In the genomic region with DNA sequence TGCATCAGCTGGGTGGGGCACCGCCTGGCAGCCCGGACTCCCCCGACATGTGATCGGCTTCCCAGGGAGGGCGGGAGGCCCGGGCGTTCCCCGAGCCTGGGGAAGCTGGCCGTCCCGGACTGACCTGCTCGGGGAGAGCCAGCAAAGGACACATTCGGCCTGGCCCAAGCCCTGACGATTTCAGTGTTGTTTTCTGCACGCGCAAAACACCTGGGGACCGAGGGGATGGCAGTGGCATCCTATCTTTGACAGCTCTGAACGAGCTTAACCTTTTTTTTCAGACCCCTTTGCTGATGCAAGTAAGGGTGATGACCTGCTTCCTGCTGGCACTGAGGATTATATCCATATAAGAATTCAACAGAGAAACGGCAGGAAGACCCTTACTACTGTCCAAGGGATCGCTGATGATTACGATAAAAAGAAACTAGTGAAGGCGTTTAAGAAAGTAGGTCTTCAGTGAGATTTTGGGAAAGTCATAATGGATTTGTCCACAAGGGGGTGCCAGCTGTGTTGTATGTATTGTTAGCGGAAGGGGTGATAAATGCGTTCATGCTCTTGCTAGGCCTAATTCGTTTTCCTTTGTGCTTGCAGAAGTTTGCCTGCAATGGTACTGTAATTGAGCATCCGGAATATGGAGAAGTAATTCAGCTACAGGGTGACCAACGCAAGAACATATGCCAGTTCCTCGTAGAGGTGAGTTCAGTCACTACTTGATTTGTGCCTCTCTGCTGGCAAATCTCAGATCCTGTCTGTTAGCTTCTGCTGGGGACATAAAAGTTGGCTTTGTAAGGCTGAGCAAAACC, we compare ENCODE assay signal across 8 cellular contexts. TPM values are rescaled to one million over a fixed set of nuclear protein-coding genes. Genes with fewer than 3 reads are reported as not detected.
DNase-seq lines count a peak whose midpoint lies in the region; ATAC-seq, FAIRE-seq and TF ChIP-seq lines count a peak whose summit lies in the region.

No MANE protein-coding gene starts in this region.

- peaks cover 13 to 34% of the 10 kb centered on the region in 2 donors for H3K4me1 ChIP-seq in adrenal gland (replicated peaks in 1 of 2)

- 1 to 2% (median 2%) methylated on average over 11 to 27 of the region's 27 CpGs for WGBS in adrenal gland, 4 donors

- peak; percentile 78 for DNase-seq in AG10803 (ENCODE audit: low read depth)
- DNase-seq in GM19239 (ENCODE audit: insufficient read length, low spot score) = no peak
- peak; percentile 87 for DNase-seq in OCI-M1 (lab: John Stamatoyannopoulos, UW)
- peak in 5 of 7 donors; percentile 51 to 75 (median 65) for DNase-seq in adrenal gland

- ATAC-seq in GM18870 (IDR thresholded peaks at IDR 0.05; ENCODE audit: unreplicated experiment) = no peak
- no peak for ATAC-seq in HG03378 (IDR thresholded peaks at IDR 0.05; ENCODE audit: unreplicated experiment)

- H3K4me3 ChIP-seq in AG10803 (ENCODE audit: low read length) (peak overlapping the region; percentile 71), adrenal gland (peak overlapping the region; percentile 74 to 100 (median 94)), iPS-11a (ENCODE audit: low read depth, low read length) (peak overlapping the region; percentile 91), skin epidermis (peak overlapping the region; percentile 56 to 98 (median 75))

- peak; percentile 84 for FAIRE-seq in GM19239 (lab: Jason Lieb, UNC)

- intact Hi-C loops in adrenal gland (cut with DNase I) = no loop called here

- peaks cover 0 to 53% of the 10 kb centered on the region in 2 donors for H3K36me3 ChIP-seq in adrenal gland (replicated peaks in 1 of 2)

- no peaks in the 10 kb centered on the region for H3K27me3 ChIP-seq in adrenal gland

- peak overlapping the region; percentile 100 for H3K27ac ChIP-seq in adrenal gland
- peak overlapping the region; percentile 62 to 100 (median 100) for H3K27ac ChIP-seq in skin epidermis

- no peak for TF ChIP-seq POLR2A in adrenal gland (IDR thresholded peaks at IDR 0.05)

- no peaks in the 10 kb centered on the region for H3K9me3 ChIP-seq in adrenal gland (replicated peaks in 1 of 3)

- TF ChIP-seq CTCF in AG10803 (conservative IDR thresholded peaks at IDR 0.05; ENCODE audit: low read length) (peak; percentile 78), adrenal gland (IDR thresholded peaks at IDR 0.05) (peak; percentile 48 to 83 (median 66))

RNA-seq across cellular contexts. Expression of gene EIF1, which starts 1.0 kb away (rescaled TPM):
- 1,000 to 10,000 TPM in 1 of 8 donors, 100 to 1,000 TPM in 7; 105 to 1,189 (median 484) TPM for total RNA-seq in adrenal gland
- polyA plus RNA-seq in adrenal gland = 1,000 to 10,000 TPM in 1 of 3 donors, 100 to 1,000 TPM in 2; 269 to 1,002 (median 614) TPM

RNA-seq across cellular contexts. Expression of gene GAST, which starts 22.4 kb away (rescaled TPM):
- total RNA-seq in adrenal gland = not detected
- not detected for polyA plus RNA-seq in adrenal gland

RNA-seq across cellular contexts. Expression of gene HAP1, which starts 44.7 kb away (rescaled TPM):
- 1 to 10 TPM in 3 of 8 donors, under 1 TPM in 4, not detected in 1; 0.31 to 2.8 (median 0.65) TPM for total RNA-seq in adrenal gland
- polyA plus RNA-seq in adrenal gland = 1 to 10 TPM in 1 of 3 donors, under 1 TPM in 2; 0.26 to 2.8 (median 0.91) TPM
